Comparison of ENCODE assay signal across 8 cellular contexts in genomic region chr16:2486645-2487516, GRCh38. TPM values are rescaled to one million over a fixed set of nuclear protein-coding genes. Genes with fewer than 3 reads are reported as not detected.
DNase-seq lines count a peak whose midpoint lies in the region; ATAC-seq and FAIRE-seq lines count a peak whose summit lies in the region.

No MANE protein-coding gene starts in this region.

- H3K9me3 ChIP-seq in right cardiac atrium (ENCODE audit: control insufficient read depth, low read length): no peaks in the 10 kb centered on the region

- H3K4me1 ChIP-seq in right cardiac atrium (ENCODE audit: control insufficient read depth, insufficient read depth, low read length): no peaks in the 10 kb centered on the region

- FAIRE-seq in urothelium cell line (lab: Jason Lieb, UNC): no peak

- H3K27ac Mint-ChIP-seq in activated T-helper 17 cell treated with anti-CD3 and anti-CD28 coated beads, Interleukin-2, amount 50 U/mL, for 72 hours: peak overlapping the region; percentile 89

- no peak overlapping the region for H3K4me3 ChIP-seq in right cardiac atrium (ENCODE audit: low read length)

- DNase-seq in NCI-H2107 treated with DMSO at 0.1 percent for 48 hours (lab: John Stamatoyannopoulos, UW; ENCODE audit: unreplicated experiment) (peak; percentile 58), NCI-H2107 (lab: John Stamatoyannopoulos, UW) (no peak), NCI-H1092 (lab: John Stamatoyannopoulos, UW) (peak; percentile 53), right cardiac atrium (peak in 2 of 3 donors; percentile 78 to 82), SW 1271 (lab: John Stamatoyannopoulos, UW) (no peak), urothelium cell line (ENCODE audit: low spot score) (no peak)
- DNase-seq in stimulated activated CD4-positive, alpha-beta T cell treated with anti-CD3 and anti-CD28 coated beads, Interleukin-1b, Interleukin-23, amount 100 ng/mL, for 4 hours (ENCODE audit: low read depth in 2 of 2): peak; percentile 65 to 70

- H3K27ac ChIP-seq in right cardiac atrium (ENCODE audit: low read length): no peak overlapping the region

- peaks cover 17% of the 10 kb centered on the region for H3K4me1 Mint-ChIP-seq in activated T-helper 17 cell treated with anti-CD3 and anti-CD28 coated beads, Interleukin-2, amount 50 U/mL, for 72 hours

- no peaks in the 10 kb centered on the region for H3K9me3 Mint-ChIP-seq in activated T-helper 17 cell treated with anti-CD3 and anti-CD28 coated beads, Interleukin-2, amount 50 U/mL, for 72 hours

- no peaks in the 10 kb centered on the region for H3K27me3 Mint-ChIP-seq in activated T-helper 17 cell treated with anti-CD3 and anti-CD28 coated beads, Interleukin-2, amount 50 U/mL, for 72 hours

- WGBS in right cardiac atrium: 66% methylated on average over 29 of the region's 29 CpGs

- intact Hi-C loops in right cardiac atrium (cut with DNase I): no loop called here

- peak; percentile 99 for ATAC-seq in activated T-helper 17 cell treated with anti-CD3 and anti-CD28 coated beads, Interleukin-2, amount 50 U/mL, for 72 hours (replicated peaks)
- ATAC-seq in right cardiac atrium: peak; percentile 46 to 48

- no peaks in the 10 kb centered on the region for H3K36me3 Mint-ChIP-seq in activated T-helper 17 cell treated with anti-CD3 and anti-CD28 coated beads, Interleukin-2, amount 50 U/mL, for 72 hours (ENCODE audit: low read depth)

- no peaks in the 10 kb centered on the region for H3K27me3 ChIP-seq in right cardiac atrium (ENCODE audit: control insufficient read depth, insufficient read depth)

- peak overlapping the region; percentile 76 for H3K4me3 Mint-ChIP-seq in activated T-helper 17 cell treated with anti-CD3 and anti-CD28 coated beads, Interleukin-2, amount 50 U/mL, for 72 hours

RNA-seq across cellular contexts. Expression of gene TBC1D24, which starts 12.0 kb away (rescaled TPM):
- total RNA-seq in activated T-helper 17 cell treated with anti-CD3 and anti-CD28 coated beads, Interleukin-2, amount 50 U/mL, for 72 hours: 10 to 100 TPM; 10.8 to 16.1 TPM
- total RNA-seq in right cardiac atrium: 10 to 100 TPM; 11.6 to 15.5 (median 13.0) TPM
- polyA plus RNA-seq in right cardiac atrium: 5.7 TPM

RNA-seq across cellular contexts. Expression of gene NTN3, which starts 15.8 kb away (rescaled TPM):
- under 1 TPM in 1 of 2 donors, not detected in 1; 0.21 TPM for total RNA-seq in activated T-helper 17 cell treated with anti-CD3 and anti-CD28 coated beads, Interleukin-2, amount 50 U/mL, for 72 hours
- 1 to 10 TPM in 2 of 4 donors, under 1 TPM in 2; 0.50 to 1.8 (median 0.90) TPM for total RNA-seq in right cardiac atrium
- 0.59 TPM for polyA plus RNA-seq in right cardiac atrium

RNA-seq across cellular contexts. Expression of gene ATP6V0C, which starts 26.9 kb away (rescaled TPM):
- total RNA-seq in activated T-helper 17 cell treated with anti-CD3 and anti-CD28 coated beads, Interleukin-2, amount 50 U/mL, for 72 hours: 100 to 1,000 TPM in 1 of 2 donors, 10 to 100 TPM in 1; 98.5 to 128 TPM
- total RNA-seq in right cardiac atrium: 100 to 1,000 TPM; 153 to 180 (median 179) TPM
- 206 TPM for polyA plus RNA-seq in right cardiac atrium

RNA-seq across cellular contexts. Expression of gene TEDC2, which starts 27.0 kb away (rescaled TPM):
- total RNA-seq in activated T-helper 17 cell treated with anti-CD3 and anti-CD28 coated beads, Interleukin-2, amount 50 U/mL, for 72 hours: 10 to 100 TPM; 14.8 to 19.7 TPM
- 1 to 10 TPM in 2 of 4 donors, under 1 TPM in 2; 0.58 to 2.2 (median 1.2) TPM for total RNA-seq in right cardiac atrium
- polyA plus RNA-seq in right cardiac atrium: 1.5 TPM

RNA-seq across cellular contexts. Expression of gene AMDHD2, which starts 33.3 kb away (rescaled TPM):
- 10 to 100 TPM; 39.6 to 54.5 TPM for total RNA-seq in activated T-helper 17 cell treated with anti-CD3 and anti-CD28 coated beads, Interleukin-2, amount 50 U/mL, for 72 hours
- total RNA-seq in right cardiac atrium: 10 to 100 TPM; 10.6 to 16.5 (median 14.4) TPM
- 12.1 TPM for polyA plus RNA-seq in right cardiac atrium

Comparison
In these comparisons a context has a peak if more than half of its experiments do, and no peak if none do; other contexts are left out.
1. DNase-seq: peak in NCI-H2107 treated with DMSO at 0.1 percent for 48 hours (single experiment), NCI-H1092 (single experiment), right cardiac atrium (2 of 3) and stimulated activated CD4-positive, alpha-beta T cell treated with anti-CD3 and anti-CD28 coated beads, Interleukin-1b, Interleukin-23, amount 100 ng/mL, for 4 hours (2 of 2); none in NCI-H2107 (single experiment), SW 1271 (0 of 2) and urothelium cell line (single experiment).